9 cellular contexts compared by ENCODE assay signal in the genomic region with DNA sequence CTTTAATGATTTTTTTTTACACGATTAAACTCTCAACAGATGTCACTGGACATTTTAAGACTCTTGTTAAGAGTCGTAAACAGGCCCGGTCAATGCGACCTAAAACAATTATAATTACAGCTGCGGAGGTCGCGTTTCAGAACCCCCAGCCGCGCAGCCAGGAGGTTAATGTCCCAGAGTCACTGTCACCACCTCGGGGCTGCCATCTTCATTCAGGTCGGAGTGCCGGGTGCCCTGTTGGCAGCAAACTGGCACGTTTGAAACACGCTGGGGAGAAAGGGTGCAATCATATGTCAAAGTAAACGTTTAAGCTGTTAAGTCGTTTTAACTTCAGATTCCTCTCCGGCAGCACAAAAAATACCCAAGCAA. TPM values are rescaled to one million over a fixed set of nuclear protein-coding genes. Genes with fewer than 3 reads are reported as not detected.
DNase-seq lines count a peak whose midpoint lies in the region; ATAC-seq and TF ChIP-seq lines count a peak whose summit lies in the region.
"Had no signal": no experiment of that assay in that cellular context is flagged by ENCODE, and none has a peak within 500 bp of the region (broad histone marks: within the 10 kb centered on the region; RNA-seq: fewer than 3 reads in every experiment).

No MANE protein-coding gene starts in this region.

- peaks cover 24% of the 10 kb centered on the region for H3K4me1 ChIP-seq in HUES6 (ENCODE audit: control insufficient read depth, insufficient read depth, low read length)
- peaks cover 13% of the 10 kb centered on the region for H3K4me1 ChIP-seq in mammary epithelial cell (ENCODE audit: insufficient read depth, low read length)
- peaks cover 0 to 49% (median 36%) of the 10 kb centered on the region in 4 donors for H3K4me1 ChIP-seq in tibial artery

- H3K4me3 ChIP-seq in AG04450 (ENCODE audit: low read depth, low read length) (peak overlapping the region; percentile 60), HUES6 (ENCODE audit: low read depth, low read length) (peak overlapping the region; percentile 95), mammary epithelial cell (replicated peaks in 1 of 3; ENCODE audit: insufficient read depth in 1 of 3, low read depth in 2 of 3, low read length in 3 of 3) (peak overlapping the region; percentile 49 to 59 (median 53)), tibial artery (peak overlapping the region in 1 of 2 donors; percentile 52)

- H3K27me3 ChIP-seq in AG04450 (ENCODE audit: control insufficient read depth, insufficient read depth, low read length) (peaks cover 53% of the 10 kb centered on the region), HUES6 (ENCODE audit: control insufficient read depth, insufficient read depth, low read length) (no peaks in the 10 kb centered on the region), mammary epithelial cell (ENCODE audit: insufficient read depth, low read length) (peaks cover 32% of the 10 kb centered on the region), tibial artery (peaks cover 0 to 81% of the 10 kb centered on the region in 2 donors)

- no peaks in the 10 kb centered on the region for H3K79me2 ChIP-seq in mammary epithelial cell (ENCODE audit: insufficient read depth, low read length)

- H3K36me3 Mint-ChIP-seq in naive B cell: peaks cover 0 to 7% of the 10 kb centered on the region in 2 donors

- H3K4me1 Mint-ChIP-seq in naive B cell: peaks cover 9 to 14% (median 13%) of the 10 kb centered on the region in 3 donors

- no peaks in the 10 kb centered on the region for H4K20me1 ChIP-seq in mammary epithelial cell (ENCODE audit: insufficient read depth, low read length)

- peak overlapping the region; percentile 72 to 95 (median 88) for H3K4me3 Mint-ChIP-seq in naive B cell

- peak overlapping the region; percentile 79 for H2AFZ ChIP-seq in mammary epithelial cell (ENCODE audit: low read depth, low read length)

- H3K9me3 Mint-ChIP-seq in naive B cell: peaks cover 0 to 4% (median 0%) of the 10 kb centered on the region in 7 donors

- H3K36me3 ChIP-seq in HUES6 (ENCODE audit: control insufficient read depth, insufficient read depth, low read length): 0 out of 2 replicates have a peak, but pooled peaks cover 1% of the 10 kb centered on the region
- no peaks in the 10 kb centered on the region for H3K36me3 ChIP-seq in mammary epithelial cell (ENCODE audit: insufficient read depth, low read length)
- no peaks in the 10 kb centered on the region for H3K36me3 ChIP-seq in tibial artery

- CTCF ChIA-PET in AG04450 (lab: Charles Lee) (interaction anchor here (0.7 kb wide), 1 partner anchor 15 kb away, joined by 4 read pairs; no protein-coding TSS in a partner anchor), mammary epithelial cell (lab: Charles Lee; ENCODE audit: low non-redundant PET) (no interaction called here)

- in situ Hi-C loops in mammary epithelial cell (cut with MboI; ENCODE audit: low sequenced_read_pairs in 2 of 2): no loop called here

- peaks cover 48 to 55% (median 54%) of the 10 kb centered on the region in 3 donors for H3K27me3 Mint-ChIP-seq in naive B cell

- H3K27ac ChIP-seq in AG04450 (ENCODE audit: low read depth, low read length) (no peak overlapping the region), HUES6 (ENCODE audit: low read depth, low read length) (peak overlapping the region; percentile 91), mammary epithelial cell (ENCODE audit: insufficient read depth, low read depth, low read length) (no peak overlapping the region), tibial artery (no peak overlapping the region)

- POLR2A ChIA-PET in AG04450 (lab: Yijun Ruan, JAX): no interaction called here

- H3K27ac Mint-ChIP-seq in naive B cell: peak overlapping the region in 2 of 6 donors; percentile 31 to 97

- H3K9me3 ChIP-seq in AG04450 (ENCODE audit: control insufficient read depth, insufficient read depth, low read length) (no peaks in the 10 kb centered on the region), HUES6 (ENCODE audit: control insufficient read depth, insufficient read depth, low read depth, low read length) (no peaks in the 10 kb centered on the region), mammary epithelial cell (replicated peaks; ENCODE audit: insufficient read depth, low read length) (peaks cover 7% of the 10 kb centered on the region), tibial artery (no peaks in the 10 kb centered on the region)

- dilution Hi-C loops in mammary epithelial cell (cut with HindIII; ENCODE audit: low sequenced_read_pairs): no loop called here

- WGBS in mammary epithelial cell (ENCODE audit: low coverage, missing lambda C conversion rate): 3% methylated on average over 16 of the region's 17 CpGs

- DNase-seq in AG04450 (ENCODE audit: low read depth, low spot score): no peak
- DNase-seq in mammary epithelial cell: no peak
- DNase-seq in naive B cell: no peak
- DNase-seq in AML-193 (lab: John Stamatoyannopoulos, UW): no peak
- DNase-seq in tibial artery: no peak
- DNase-seq in NCI-H774 (lab: John Stamatoyannopoulos, UW): no peak
- DNase-seq in stimulated activated CD4-positive, alpha-beta T cell treated with anti-CD3 and anti-CD28 coated beads, Interleukin-4, amount 100 ng/mL, for 24 hours: no peak

- peak overlapping the region; percentile 94 for H3K4me2 ChIP-seq in mammary epithelial cell (ENCODE audit: insufficient read depth, low read depth, low read length)

- H3K9ac ChIP-seq in HUES6 (ENCODE audit: low read length) (peak overlapping the region; percentile 84), mammary epithelial cell (ENCODE audit: insufficient read depth, low read length) (peak overlapping the region; percentile 13)

- TF ChIP-seq CTCF in AG04450 (IDR thresholded peaks at IDR 0.05; ENCODE audit: low read depth, low read length) (no peak), mammary epithelial cell (conservative IDR thresholded peaks at IDR 0.05 in 1 of 2, IDR thresholded peaks at IDR 0.05 in 1 of 2; ENCODE audit: extremely low read depth in 1 of 2, insufficient read depth in 1 of 2, low read depth in 1 of 2, low read length in 2 of 2) (no peak), tibial artery (IDR thresholded peaks at IDR 0.05) (no peak)

- BruUV-seq in mammary epithelial cell (replicated peaks; lab: Mats Ljungman, UMichigan): no TSS peak

- intact Hi-C loops in mammary epithelial cell (cut with micrococcal nuclease) (no loop called here), tibial artery (cut with DNase I; ENCODE audit: low total_unique reads) (no loop called here)

- ATAC-seq in naive B cell (ENCODE audit: low read depth in 2 of 2): no peak

RNA-seq across cellular contexts. Expression of a gene that starts 0.7 kb away (rescaled TPM):
- 0.02 TPM in 1 of 2 replicates, not detected in the other for polyA plus RNA-seq in AG04450 (2011; rRNA removed)
- polyA minus RNA-seq in AG04450 (2011; rRNA and poly(A)+ RNA removed): not detected in 2 replicates
- under 1 TPM in 1 of 2 donors, not detected in 1; 0.26 TPM for total RNA-seq in mammary epithelial cell
- not detected for polyA plus RNA-seq in mammary epithelial cell
- not detected for polyA minus RNA-seq in mammary epithelial cell
- not detected for polyA plus RNA-seq in naive B cell (ENCODE audit: low read depth in 6 of 6)
- total RNA-seq: RPMI7951 had no signal
